ENCODE assay signal across 8 cellular contexts in the genomic region with DNA sequence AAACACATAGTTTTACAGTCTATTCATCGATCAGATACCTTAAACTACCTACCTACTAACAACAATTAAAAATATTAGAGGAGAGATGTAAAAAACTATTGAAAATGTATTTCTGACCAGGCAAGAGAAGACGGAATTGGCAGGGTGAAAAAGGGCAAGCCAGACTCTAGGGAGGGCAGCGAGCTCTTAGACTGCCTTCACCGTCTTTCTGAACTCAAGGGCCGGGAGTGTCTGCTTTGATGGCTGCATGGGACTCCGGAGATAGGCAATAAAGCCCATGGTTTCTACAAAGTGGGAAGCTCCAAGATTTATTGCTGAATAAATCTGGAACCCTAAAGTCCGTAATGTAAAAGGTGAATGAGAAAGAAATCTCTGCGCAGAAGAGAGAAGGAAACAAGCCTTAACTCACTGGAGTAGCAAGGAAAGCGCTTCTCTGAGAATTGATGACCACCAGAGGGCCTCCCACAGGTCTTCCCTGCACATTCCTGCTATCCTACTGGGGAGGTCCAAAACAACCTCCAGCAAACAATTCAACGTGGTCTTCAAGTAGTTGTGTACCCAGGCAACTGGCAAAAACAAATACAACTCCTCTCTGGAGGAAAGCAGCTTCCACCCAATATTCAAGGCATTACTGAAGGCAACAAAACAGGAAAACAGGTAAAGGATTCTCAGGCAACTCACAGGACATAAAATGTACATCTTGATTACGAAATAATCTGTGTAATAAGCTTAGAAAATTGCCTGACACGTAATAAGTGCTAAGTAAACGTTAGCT.
DNase-seq lines count a peak whose midpoint lies in the region; ATAC-seq, FAIRE-seq and TF ChIP-seq lines count a peak whose summit lies in the region.

No MANE protein-coding gene starts in this region.

- 66 to 75% methylated on average over 13 of the region's 13 CpGs for WGBS in heart right ventricle, 2 donors
- WGBS in right cardiac atrium = 68% methylated on average over 13 of the region's 13 CpGs

- H3K36me3 ChIP-seq in heart right ventricle = no peaks in the 10 kb centered on the region

- FAIRE-seq in urothelium cell line (lab: Jason Lieb, UNC) = peak; percentile 84

- intact Hi-C loops in heart right ventricle (cut with DNase I) = no loop called here
- intact Hi-C loops in right cardiac atrium (cut with DNase I) = no loop called here

- H3K27me3 ChIP-seq in heart right ventricle (no peaks in the 10 kb centered on the region), right cardiac atrium (ENCODE audit: control insufficient read depth, insufficient read depth) (no peaks in the 10 kb centered on the region)

- H3K4me3 ChIP-seq in heart right ventricle (no peak overlapping the region), right cardiac atrium (ENCODE audit: low read length) (no peak overlapping the region)

- no peak for ATAC-seq in heart right ventricle
- no peak for ATAC-seq in right cardiac atrium
- ATAC-seq in HG03439 (IDR thresholded peaks at IDR 0.05; ENCODE audit: unreplicated experiment) = no peak
- no peak for ATAC-seq in GM18858 (IDR thresholded peaks at IDR 0.05; ENCODE audit: unreplicated experiment)

- H3K4me1 ChIP-seq in heart right ventricle (no peaks in the 10 kb centered on the region), right cardiac atrium (ENCODE audit: control insufficient read depth, insufficient read depth, low read length) (no peaks in the 10 kb centered on the region)

- H3K9me3 ChIP-seq in heart right ventricle (no peaks in the 10 kb centered on the region), right cardiac atrium (ENCODE audit: control insufficient read depth, low read length) (no peaks in the 10 kb centered on the region)

- peak in 8 of 9 donors; percentile 17 to 51 (median 31) for TF ChIP-seq CTCF in heart right ventricle (IDR thresholded peaks at IDR 0.05)

- H3K27ac ChIP-seq in heart right ventricle (no peak overlapping the region), right cardiac atrium (ENCODE audit: low read length) (no peak overlapping the region)

- DNase-seq in heart right ventricle (no peak), right cardiac atrium (no peak), RPMI8226 (peak; percentile 13), globus pallidus (ENCODE audit: low spot score) (peak; percentile 16), urothelium cell line (ENCODE audit: low spot score) (peak; percentile 69)
- no peak for DNase-seq in stimulated activated naive CD4-positive, alpha-beta T cell (lab: John Stamatoyannopoulos, UW)

Comparison
In these comparisons a context has a peak if more than half of its experiments do, and no peak if none do; other contexts are left out.
1. DNase-seq: peak in RPMI8226 (single experiment), globus pallidus (single experiment) and urothelium cell line (single experiment); none in heart right ventricle (0 of 2), right cardiac atrium (0 of 3) and stimulated activated naive CD4-positive, alpha-beta T cell (0 of 6).